Comparison of ENCODE assay signal across 26 cellular contexts in the genomic region with DNA sequence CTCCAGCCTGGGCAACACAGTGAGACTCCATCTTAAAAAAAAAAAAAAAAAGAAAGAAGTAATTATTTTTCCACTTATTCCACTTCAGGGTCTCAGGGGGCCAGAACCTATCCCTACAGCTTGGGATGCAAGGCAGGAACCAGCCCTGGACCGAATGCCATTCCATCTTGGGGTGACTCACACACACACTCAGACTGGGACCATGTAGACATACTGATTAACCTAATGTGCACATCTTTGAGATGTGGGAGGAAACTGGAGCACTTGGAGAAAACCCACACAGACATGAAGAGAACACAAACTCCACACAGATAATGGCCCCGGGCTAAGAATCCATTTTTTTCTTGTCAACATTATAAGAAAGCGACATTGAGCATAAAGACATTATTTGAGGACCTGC.
DNase-seq lines count a peak whose midpoint lies in the region; ATAC-seq, FAIRE-seq and TF ChIP-seq lines count a peak whose summit lies in the region.
"Had no signal": no experiment of that assay in that cellular context is flagged by ENCODE, and none has a peak within 500 bp of the region (broad histone marks: within the 10 kb centered on the region; RNA-seq: fewer than 3 reads in every experiment).

No MANE protein-coding gene starts in this region.

- H3K4me1 ChIP-seq in left lung, result no peaks in the 10 kb centered on the region
- no peaks in the 10 kb centered on the region for H3K4me1 ChIP-seq in effector memory CD4-positive, alpha-beta T cell (ENCODE audit: control insufficient read depth, insufficient read depth, low read length, poor library complexity, severe bottlenecking)
- H3K4me1 ChIP-seq: A549, suprapubic skin had no signal

- FAIRE-seq in bronchial epithelial cell (lab: Jason Lieb, UNC), result no peak
- FAIRE-seq: A549, H54, HTR-8/SVneo had no signal

- peak; percentile 11 for DNase-seq in Daoy (ENCODE audit: low read depth)
- DNase-seq in NCI-H226, result peak; percentile 73
- DNase-seq in bronchial epithelial cell (ENCODE audit: low read depth), result peak; percentile 52
- no peak for DNase-seq in left lung
- DNase-seq in effector memory CD4-positive, alpha-beta T cell, result no peak
- DNase-seq in Ammon's horn (ENCODE audit: low spot score), result no peak
- DNase-seq in sciatic nerve (ENCODE audit: low spot score), result no peak
- no peak for DNase-seq in stimulated activated CD4-positive, alpha-beta T cell treated with anti-CD3 and anti-CD28 coated beads, Interleukin-15, amount 100 ng/mL, for 24 hours
- DNase-seq: activated CD4-positive, alpha-beta T cell treated with anti-CD3 and anti-CD28 coated beads, Interleukin-2, amount 50 U/mL, for 1 hour; activated effector memory CD4-positive, alpha-beta T cell treated with anti-CD3 and anti-CD28 coated beads, Interleukin-2, amount 50 U/mL, for 16 hours; body of pancreas; Caco-2; DND-41; effector memory CD8-positive, alpha-beta T cell; KG1; NCI-H2171 treated with DMSO at 0.1 percent for 48 hours; NCI-H526 treated with DMSO at 0.1 percent for 48 hours had no signal

- H3K36me3 ChIP-seq in bronchial epithelial cell (ENCODE audit: control insufficient read depth, insufficient read depth, low read length) (no peaks in the 10 kb centered on the region), left lung (peaks cover 0 to 31% of the 10 kb centered on the region in 2 donors)
- peaks cover 3% of the 10 kb centered on the region for H3K36me3 ChIP-seq in effector memory CD4-positive, alpha-beta T cell (ENCODE audit: control insufficient read depth, insufficient read depth, low read length)
- H3K36me3 ChIP-seq: suprapubic skin had no signal

- H3K4me3 ChIP-seq in bronchial epithelial cell (ENCODE audit: low read depth, low read length), result no peak overlapping the region
- H3K4me3 ChIP-seq in left lung, result no peak overlapping the region
- H3K4me3 ChIP-seq in effector memory CD4-positive, alpha-beta T cell (ENCODE audit: insufficient read depth, low read depth, low read length, poor library complexity, severe bottlenecking), result no peak overlapping the region
- H3K4me3 ChIP-seq: A549; BLaER1 treated with 17β-estradiol and CSF1 and Interleukin-3, amounts not matched to agents 10 nM and 100 nM; body of pancreas; esophagus muscularis mucosa; skin epidermis; suprapubic skin had no signal

- no peaks in the 10 kb centered on the region for H3K27me3 ChIP-seq in bronchial epithelial cell (ENCODE audit: control insufficient read depth, insufficient read depth, low read length)
- H3K27me3 ChIP-seq in left lung, result no peaks in the 10 kb centered on the region
- H3K27me3 ChIP-seq in effector memory CD4-positive, alpha-beta T cell (replicated peaks; ENCODE audit: control insufficient read depth, insufficient read depth, low read length, poor library complexity, severe bottlenecking), result no peaks in the 10 kb centered on the region
- H3K27me3 ChIP-seq: BLaER1 treated with 17β-estradiol and CSF1 and Interleukin-3, amounts not matched to agents 10 nM and 100 nM; body of pancreas; esophagus muscularis mucosa; suprapubic skin had no signal

- intact Hi-C loops in left lung (cut with DNase I) (no loop called here), sciatic nerve (cut with DNase I) (no loop called here)

- ATAC-seq in left lung (peak; percentile 31), sciatic nerve (no peak)
- ATAC-seq: A549; body of pancreas; effector memory CD8-positive, alpha-beta T cell; Panc1; stimulated activated effector memory CD8-positive, alpha-beta T cell treated with anti-CD3 and anti-CD28 coated beads, Interleukin-12 subunit alpha, Interleukin-12 subunit beta, amount 100 ng/mL, for 72 hours had no signal

- no peaks in the 10 kb centered on the region for H3K9me3 ChIP-seq in left lung
- H3K9me3 ChIP-seq in effector memory CD4-positive, alpha-beta T cell (ENCODE audit: control insufficient read depth, low read length), result no peaks in the 10 kb centered on the region
- H3K9me3 ChIP-seq: A549; BLaER1 treated with 17β-estradiol and CSF1 and Interleukin-3, amounts not matched to agents 10 nM and 100 nM; body of pancreas; Caco-2; esophagus muscularis mucosa; suprapubic skin had no signal

- TF ChIP-seq CTCF in bronchial epithelial cell (IDR thresholded peaks at IDR 0.05; ENCODE audit: insufficient read depth, low read length, severe bottlenecking) (no peak), left lung (IDR thresholded peaks at IDR 0.05) (no peak)

- no peak overlapping the region for H3K27ac ChIP-seq in left lung
- no peak overlapping the region for H3K27ac ChIP-seq in effector memory CD4-positive, alpha-beta T cell (ENCODE audit: insufficient read depth, low read length, poor library complexity, severe bottlenecking)
- H3K27ac ChIP-seq: A549; BLaER1 treated with 17β-estradiol and CSF1 and Interleukin-3, amounts not matched to agents 10 nM and 100 nM; body of pancreas; esophagus muscularis mucosa; skin epidermis; suprapubic skin had no signal

Comparison
In these comparisons a context has a peak if more than half of its experiments do, and no peak if none do; other contexts are left out.
1. DNase-seq: peak in Daoy (single experiment), NCI-H226 (single experiment) and bronchial epithelial cell (single experiment); none in left lung (0 of 2), effector memory CD4-positive, alpha-beta T cell (0 of 3), Ammon's horn (single experiment), sciatic nerve (single experiment) and stimulated activated CD4-positive, alpha-beta T cell treated with anti-CD3 and anti-CD28 coated beads, Interleukin-15, amount 100 ng/mL, for 24 hours (single experiment).